In the genomic region with DNA sequence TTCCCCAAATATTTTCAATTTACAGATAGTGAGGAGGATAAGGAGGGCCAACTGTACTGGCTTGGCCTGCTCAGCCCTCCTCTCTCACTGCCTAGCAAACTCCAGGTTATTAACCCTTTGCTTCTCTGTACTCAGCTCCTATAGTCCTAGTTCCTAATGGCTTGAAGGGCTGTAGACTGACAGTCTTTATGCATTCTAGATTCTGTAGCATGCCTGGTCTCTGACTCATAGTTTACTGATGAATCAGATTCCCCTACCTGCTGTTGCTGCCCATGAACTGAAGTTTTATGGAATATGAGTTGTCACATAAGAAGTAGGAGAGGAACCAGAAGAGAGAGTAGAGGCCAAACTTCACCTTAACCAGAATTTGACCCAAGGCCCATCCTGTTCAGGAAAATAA, we compare ENCODE assay signal across 13 cellular contexts. TPM values are rescaled to one million over a fixed set of nuclear protein-coding genes. Genes with fewer than 3 reads are reported as not detected.
DNase-seq lines count a peak whose midpoint lies in the region; ATAC-seq and TF ChIP-seq lines count a peak whose summit lies in the region.
"Had no signal": no experiment of that assay in that cellular context is flagged by ENCODE, and none has a peak within 500 bp of the region (broad histone marks: within the 10 kb centered on the region; RNA-seq: fewer than 3 reads in every experiment).

No MANE protein-coding gene starts in this region.

- DNase-seq in A172 (ENCODE audit: low spot score) (peak; percentile 87), HCEC 1CT (peak; percentile 67), SW480 (ENCODE audit: low spot score) (peak; percentile 86), hepatocyte (ENCODE audit: low spot score) (peak; percentile 69), pons (ENCODE audit: low spot score) (no peak), sigmoid colon (no peak)
- DNase-seq: activated CD4-positive, alpha-beta memory T cell treated with anti-CD3 and anti-CD28 coated beads for 36 hours; BE2C; GOT3; NCI-H526 treated with DMSO at 0.1 percent for 48 hours; stimulated activated CD4-positive, alpha-beta T cell treated with anti-CD3 and anti-CD28 coated beads, Interleukin-2, amount 100 ng/mL, for 24 hours had no signal

- TF ChIP-seq EP300 in sigmoid colon (IDR thresholded peaks at IDR 0.05) = no peak

- H3K79me2 ChIP-seq in hepatocyte = peaks cover 48% of the 10 kb centered on the region

- no peak for TF ChIP-seq POLR2A in sigmoid colon (IDR thresholded peaks at IDR 0.05)

- intact Hi-C loops in sigmoid colon (cut with DNase I) = no loop called here

- no peak overlapping the region for H2AFZ ChIP-seq in hepatocyte

- H3K27ac ChIP-seq in hepatocyte (peak overlapping the region; percentile 69), sigmoid colon (no peak overlapping the region)

- H3K4me1 ChIP-seq in hepatocyte (ENCODE audit: insufficient read depth) = peaks cover under 1% of the 10 kb centered on the region
- peaks cover 0 to 15% (median 3%) of the 10 kb centered on the region in 4 donors for H3K4me1 ChIP-seq in sigmoid colon
- H3K4me1 ChIP-seq: BE2C had no signal

- H4K20me1 ChIP-seq in hepatocyte (ENCODE audit: insufficient read depth, poor library complexity, severe bottlenecking) = no peaks in the 10 kb centered on the region

- no peak overlapping the region for H3K4me3 ChIP-seq in hepatocyte
- no peak overlapping the region for H3K4me3 ChIP-seq in sigmoid colon

- no peaks in the 10 kb centered on the region for H3K9me2 ChIP-seq in hepatocyte (replicated peaks; ENCODE audit: insufficient read depth)

- H3K9me3 ChIP-seq in hepatocyte (ENCODE audit: low read depth) = no peaks in the 10 kb centered on the region
- H3K9me3 ChIP-seq in sigmoid colon = no peaks in the 10 kb centered on the region
- H3K9me3 ChIP-seq: BE2C had no signal

- H3K27me3 ChIP-seq in hepatocyte = no peaks in the 10 kb centered on the region
- H3K27me3 ChIP-seq in sigmoid colon = no peaks in the 10 kb centered on the region
- H3K27me3 ChIP-seq: BE2C had no signal

- no peak for TF ChIP-seq CTCF in hepatocyte (IDR thresholded peaks at IDR 0.05; ENCODE audit: poor library complexity)
- TF ChIP-seq CTCF in sigmoid colon (IDR thresholded peaks at IDR 0.05) = no peak

- no peak for ATAC-seq in HG03280 (IDR thresholded peaks at IDR 0.05; ENCODE audit: unreplicated experiment)
- no peak for ATAC-seq in GM19351 (IDR thresholded peaks at IDR 0.05; ENCODE audit: unreplicated experiment)

- no peaks in the 10 kb centered on the region for H3K36me3 ChIP-seq in hepatocyte (replicated peaks; ENCODE audit: insufficient read depth, low read depth)
- no peaks in the 10 kb centered on the region for H3K36me3 ChIP-seq in sigmoid colon
- H3K36me3 ChIP-seq: BE2C had no signal

- H3K4me2 ChIP-seq in hepatocyte = no peak overlapping the region

RNA-seq across cellular contexts. Expression of a gene that starts 27.1 kb away (rescaled TPM):
- total RNA-seq in A172 (2014; rRNA removed; shearing (Covaris generic)) = 24.6 and 26.4 TPM in 2 replicates
- total RNA-seq in hepatocyte = 35.4 and 43.8 TPM in 2 replicates
- 58.8 and 65.3 TPM in 2 replicates for polyA plus RNA-seq in hepatocyte
- total RNA-seq in sigmoid colon = 10 to 100 TPM; 24.5 to 26.9 (median 25.9) TPM
- polyA plus RNA-seq in sigmoid colon = 10 to 100 TPM; 21.7 to 64.7 (median 53.5) TPM

Comparison
In these comparisons a context has a peak if more than half of its experiments do, and no peak if none do; other contexts are left out.
1. DNase-seq: peak in A172 (single experiment), HCEC 1CT (single experiment), SW480 (single experiment) and hepatocyte (single experiment); none in pons (single experiment) and sigmoid colon (single experiment).